ENCODE assay signal across 8 cellular contexts in genomic region chr6:86856937-86857563, GRCh38.
DNase-seq lines count a peak whose midpoint lies in the region; ATAC-seq and TF ChIP-seq lines count a peak whose summit lies in the region.

No MANE protein-coding gene starts in this region.

- H3K27ac ChIP-seq in PC-9, result no peak overlapping the region
- no peak overlapping the region for H3K27ac ChIP-seq in dorsolateral prefrontal cortex
- H3K27ac ChIP-seq in ovary, result no peak overlapping the region
- no peak overlapping the region for H3K27ac ChIP-seq in suprapubic skin

- H3K36me3 ChIP-seq in PC-9 (ENCODE audit: low read depth), result no peaks in the 10 kb centered on the region
- no peaks in the 10 kb centered on the region for H3K36me3 ChIP-seq in ovary
- H3K36me3 ChIP-seq in suprapubic skin, result no peaks in the 10 kb centered on the region

- BruUV-seq in PC-9 (replicated peaks; lab: Mats Ljungman, UMichigan), result no TSS peak

- H3F3A ChIP-seq in PC-9 (ENCODE audit: insufficient read depth, low read depth), result no peaks in the 10 kb centered on the region

- TF ChIP-seq POLR2A in ovary (IDR thresholded peaks at IDR 0.05) (no peak), suprapubic skin (IDR thresholded peaks at IDR 0.05) (no peak)

- peak; percentile 68 for ATAC-seq in HG03442 (IDR thresholded peaks at IDR 0.05; ENCODE audit: unreplicated experiment)
- no peak for ATAC-seq in HG03108 (IDR thresholded peaks at IDR 0.05; ENCODE audit: unreplicated experiment)

- no peaks in the 10 kb centered on the region for H3K9me2 ChIP-seq in PC-9 (ENCODE audit: insufficient read depth)

- intact Hi-C loops in PC-9 (cut with micrococcal nuclease; ENCODE audit: unreplicated experiment) (loop anchor here (5.0 kb wide), 1 partner anchor 1100 kb away; no protein-coding TSS in a partner anchor), dorsolateral prefrontal cortex (cut with DNase I) (loop anchor here (5.0 kb wide), 2 partner anchors 930 to 935 kb away; no protein-coding TSS in a partner anchor), ovary (cut with DNase I) (no loop called here)

- WGBS in ovary, 3 donors, result 31 to 37% (median 35%) methylated on average over 3 of the region's 3 CpGs
- WGBS in suprapubic skin, result 19% methylated on average over 3 of the region's 3 CpGs

- DNase-seq in AG20443 (ENCODE audit: low spot score) (peak; percentile 16), GM12864 (ENCODE audit: low read depth) (no peak), PC-9 (peak in 1 of 2 experiments; percentile 38), dorsolateral prefrontal cortex (peak in 4 of 10 donors; percentile 16 to 54 (median 47)), ovary (peak in 2 of 5 donors; percentile 28 to 29), suprapubic skin (ENCODE audit: low spot score in 2 of 2) (no peak)

- H3K27me3 ChIP-seq in PC-9 (ENCODE audit: insufficient read depth, low read depth) (no peaks in the 10 kb centered on the region), dorsolateral prefrontal cortex (peaks cover 0 to 4% (median 0%) of the 10 kb centered on the region in 45 donors), ovary (no peaks in the 10 kb centered on the region), suprapubic skin (no peaks in the 10 kb centered on the region)

- CTCF ChIA-PET in PC-9 (lab: Charles Lee), result interaction anchor here (0.6 kb wide), 2 partner anchors 16 to 1100 kb away, joined by 3 read pairs; no protein-coding TSS in a partner anchor

- H4K20me1 ChIP-seq in PC-9 (ENCODE audit: insufficient read depth), result no peaks in the 10 kb centered on the region

- H3K4me2 ChIP-seq in PC-9, result no peak overlapping the region

- no peaks in the 10 kb centered on the region for H3K4me1 ChIP-seq in PC-9 (replicated peaks; ENCODE audit: insufficient read depth)
- peaks cover 2% of the 10 kb centered on the region for H3K4me1 ChIP-seq in ovary (ENCODE audit: insufficient read depth)
- no peaks in the 10 kb centered on the region for H3K4me1 ChIP-seq in suprapubic skin

- H3K4me3 ChIP-seq in GM12864 (ENCODE audit: low read depth, low read length) (no peak overlapping the region), PC-9 (no peak overlapping the region), dorsolateral prefrontal cortex (no peak overlapping the region), ovary (no peak overlapping the region), suprapubic skin (no peak overlapping the region)

- TF ChIP-seq CTCF in GM12864 (IDR thresholded peaks at IDR 0.05; ENCODE audit: low read depth, low read length, missing control alignments), result peak; percentile 66
- peak; percentile 82 for TF ChIP-seq CTCF in PC-9 (conservative IDR thresholded peaks at IDR 0.05)
- TF ChIP-seq CTCF in dorsolateral prefrontal cortex (IDR thresholded peaks at IDR 0.05 in 54 of 56, conservative IDR thresholded peaks at IDR 0.05 in 2 of 56; ENCODE audit: low read depth in 1 of 56, partially characterized antibody in 56 of 56), result peak; percentile 30 to 78 (median 68)
- TF ChIP-seq CTCF in ovary (IDR thresholded peaks at IDR 0.05), result peak in 2 of 3 donors; percentile 37 to 44
- peak in 1 of 2 donors; percentile 42 for TF ChIP-seq CTCF in suprapubic skin (IDR thresholded peaks at IDR 0.05)

- no peak overlapping the region for H2AFZ ChIP-seq in PC-9

- POLR2A ChIA-PET in PC-9 (lab: Charles Lee; ENCODE audit: unreplicated experiment), result no interaction called here

- H3K79me2 ChIP-seq in PC-9 (ENCODE audit: low read depth), result no peaks in the 10 kb centered on the region

- TF ChIP-seq EP300 in ovary (IDR thresholded peaks at IDR 0.05) (no peak), suprapubic skin (IDR thresholded peaks at IDR 0.05) (no peak)

- H3K9me3 ChIP-seq in PC-9 (ENCODE audit: insufficient read depth, low read depth), result no peaks in the 10 kb centered on the region
- H3K9me3 ChIP-seq in ovary, result no peaks in the 10 kb centered on the region
- no peaks in the 10 kb centered on the region for H3K9me3 ChIP-seq in suprapubic skin

Comparison
In these comparisons a context has a peak if more than half of its experiments do, and no peak if none do; other contexts are left out.
1. intact Hi-C loops: an anchor here in PC-9 (5.0 kb wide) and dorsolateral prefrontal cortex (5.0 kb wide); none called in ovary.